Comparison of ENCODE assay signal across 26 cellular contexts in the genomic region with DNA sequence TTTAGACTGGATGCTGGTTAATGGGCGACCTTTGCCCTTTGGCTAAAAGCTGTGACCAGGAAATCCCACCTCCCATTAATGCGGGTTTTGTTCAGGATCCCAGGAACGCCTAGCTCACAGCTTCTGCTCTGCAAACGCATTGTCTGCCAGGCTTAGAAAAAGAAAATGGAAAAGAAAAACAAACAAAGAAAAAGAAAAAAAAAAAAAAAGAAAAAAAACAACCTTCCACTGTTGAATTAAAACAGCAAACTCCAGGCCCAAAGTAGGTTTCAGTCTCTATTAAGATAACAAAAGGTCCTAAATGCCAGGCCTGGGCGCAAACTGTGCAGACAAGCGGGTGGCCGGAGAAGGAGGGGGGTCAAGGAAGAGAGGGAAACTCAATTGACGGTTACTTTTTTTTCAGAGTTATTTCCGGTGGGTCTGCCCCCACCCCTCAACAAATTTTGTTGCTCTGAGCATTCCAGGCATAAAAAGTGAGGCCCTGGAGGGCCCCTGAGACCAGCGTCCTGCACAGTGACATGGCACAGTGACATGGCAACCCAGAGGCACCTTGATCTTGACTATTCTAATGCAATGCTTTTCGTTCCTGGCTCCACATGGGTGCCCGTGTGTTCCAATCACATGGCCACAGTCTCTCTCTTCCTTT.
DNase-seq lines count a peak whose midpoint lies in the region; ATAC-seq lines count a peak whose summit lies in the region.
"Had no signal": no experiment of that assay in that cellular context is flagged by ENCODE, and none has a peak within 500 bp of the region (broad histone marks: within the 10 kb centered on the region; RNA-seq: fewer than 3 reads in every experiment).

No MANE protein-coding gene starts in this region.

- H3K27me3 ChIP-seq in HUES48 (ENCODE audit: control insufficient read depth, insufficient read depth, low read length) (no peaks in the 10 kb centered on the region), NT2/D1 (ENCODE audit: insufficient read depth, insufficient read length) (no peaks in the 10 kb centered on the region), iPS-20b (ENCODE audit: insufficient read depth, low read length) (peaks cover 24% of the 10 kb centered on the region; the same call in 1 of the 2 replicates)
- H3K27me3 ChIP-seq: BLaER1, brain microvascular endothelial cell, SJSA1, upper lobe of right lung had no signal

- no peak overlapping the region for H3K4me3 ChIP-seq in HUES48 (ENCODE audit: low read depth, low read length)
- H3K4me3 ChIP-seq in NT2/D1 (ENCODE audit: insufficient read length, low read depth): no peak overlapping the region
- H3K4me3 ChIP-seq in iPS-20b (ENCODE audit: low read length): peak overlapping the region; percentile 10; the same call in 1 of the 2 replicates
- H3K4me3 ChIP-seq: BLaER1, heart right ventricle, SJSA1, upper lobe of right lung had no signal

- H3K27ac ChIP-seq in HUES48 (ENCODE audit: low read depth, low read length) (peak overlapping the region; percentile 95), iPS-20b (ENCODE audit: low read length) (peak overlapping the region; percentile 88)
- H3K27ac ChIP-seq: BLaER1, brain microvascular endothelial cell, heart right ventricle, SJSA1, upper lobe of right lung had no signal

- DNase-seq in NT2/D1 (ENCODE audit: low read depth, low spot score) (peak; percentile 95), occipital lobe (lab: John Stamatoyannopoulos, UW) (no peak)
- DNase-seq in stimulated activated effector memory CD8-positive, alpha-beta T cell treated with anti-CD3 and anti-CD28 coated beads, Interleukin-12 subunit alpha, Interleukin-12 subunit beta, amount 100 ng/mL, for 72 hours (ENCODE audit: low spot score in 2 of 2): no peak
- DNase-seq: activated CD4-positive, CD25-positive, alpha-beta regulatory T cell; activated naive CD4-positive, alpha-beta T cell treated with anti-CD3 and anti-CD28 coated beads, Interleukin-2, amount 10 ng/mL, durations not matched to agents 7 days and 5 days; brain microvascular endothelial cell; DND-41; effector CD8-positive, alpha-beta T cell; erythroblast; heart right ventricle; IMR-90; islet precursor cell; naive B cell; NCI-H1694 treated with DMSO at 0.1 percent for 48 hours; NCI-H2171 treated with DMSO at 0.1 percent for 48 hours; NCI-H524 treated with DMSO at 0.1 percent for 48 hours; stimulated activated CD4-positive, alpha-beta T cell treated with anti-CD3 and anti-CD28 coated beads, Interleukin-2, amount 100 ng/mL, for 48 hours; substantia nigra; T-helper 1 cell; upper lobe of right lung had no signal

- peaks cover 8% of the 10 kb centered on the region for H3K4me1 Mint-ChIP-seq in stimulated activated effector memory CD8-positive, alpha-beta T cell treated with anti-CD3 and anti-CD28 coated beads, Interleukin-12 subunit alpha, Interleukin-12 subunit beta, amount 100 ng/mL, for 72 hours
- H3K4me1 Mint-ChIP-seq: naive B cell had no signal

- no peak for ATAC-seq in stimulated activated effector memory CD8-positive, alpha-beta T cell treated with anti-CD3 and anti-CD28 coated beads, Interleukin-12 subunit alpha, Interleukin-12 subunit beta, amount 100 ng/mL, for 72 hours
- ATAC-seq in GM21515 (IDR thresholded peaks at IDR 0.05; ENCODE audit: unreplicated experiment) (no peak), HG03457 (IDR thresholded peaks at IDR 0.05; ENCODE audit: unreplicated experiment) (no peak)
- ATAC-seq: heart right ventricle, upper lobe of right lung had no signal

- no peaks in the 10 kb centered on the region for H3K9me3 Mint-ChIP-seq in stimulated activated effector memory CD8-positive, alpha-beta T cell treated with anti-CD3 and anti-CD28 coated beads, Interleukin-12 subunit alpha, Interleukin-12 subunit beta, amount 100 ng/mL, for 72 hours
- H3K9me3 Mint-ChIP-seq: activated naive CD4-positive, alpha-beta T cell treated with anti-CD3 and anti-CD28 coated beads, Interleukin-2, amount 10 ng/mL, durations not matched to agents 7 days and 5 days; naive B cell had no signal

- H3K27ac Mint-ChIP-seq in stimulated activated effector memory CD8-positive, alpha-beta T cell treated with anti-CD3 and anti-CD28 coated beads, Interleukin-12 subunit alpha, Interleukin-12 subunit beta, amount 100 ng/mL, for 72 hours: peak overlapping the region; percentile 53
- H3K27ac Mint-ChIP-seq: activated naive CD4-positive, alpha-beta T cell treated with anti-CD3 and anti-CD28 coated beads, Interleukin-2, amount 10 ng/mL, durations not matched to agents 7 days and 5 days; naive B cell had no signal

- H3K9me3 ChIP-seq in HUES48 (ENCODE audit: control insufficient read depth, insufficient read depth, low read length) (no peaks in the 10 kb centered on the region), NT2/D1 (ENCODE audit: insufficient read depth, low read length) (no peaks in the 10 kb centered on the region), iPS-20b (ENCODE audit: insufficient read depth, low read depth, low read length) (no peaks in the 10 kb centered on the region)
- H3K9me3 ChIP-seq: BLaER1, heart right ventricle, SJSA1, upper lobe of right lung had no signal

- H3K36me3 ChIP-seq in HUES48 (ENCODE audit: control insufficient read depth, insufficient read depth, low read length) (no peaks in the 10 kb centered on the region), NT2/D1 (ENCODE audit: insufficient read depth, insufficient read length, low read length) (no peaks in the 10 kb centered on the region), iPS-20b (ENCODE audit: insufficient read depth, low read depth, low read length) (no peaks in the 10 kb centered on the region)
- H3K36me3 ChIP-seq: BLaER1, brain microvascular endothelial cell, heart right ventricle, SJSA1, upper lobe of right lung had no signal

- H3K9ac ChIP-seq in HUES48 (ENCODE audit: low read depth, low read length) (peak overlapping the region; percentile 42; the same call in 1 of the 2 replicates), NT2/D1 (ENCODE audit: insufficient read length, low read depth) (no peak overlapping the region), iPS-20b (ENCODE audit: low read depth, low read length) (peak overlapping the region; percentile 70)
- H3K9ac ChIP-seq: BLaER1 had no signal

- H3K4me3 Mint-ChIP-seq in stimulated activated effector memory CD8-positive, alpha-beta T cell treated with anti-CD3 and anti-CD28 coated beads, Interleukin-12 subunit alpha, Interleukin-12 subunit beta, amount 100 ng/mL, for 72 hours: no peak overlapping the region
- H3K4me3 Mint-ChIP-seq: activated naive CD4-positive, alpha-beta T cell treated with anti-CD3 and anti-CD28 coated beads, Interleukin-2, amount 10 ng/mL, durations not matched to agents 7 days and 5 days; naive B cell had no signal

- H3K4me1 ChIP-seq in HUES48 (ENCODE audit: control insufficient read depth, insufficient read depth, low read length) (peaks cover 37% of the 10 kb centered on the region), NT2/D1 (ENCODE audit: insufficient read depth, insufficient read length) (peaks cover 6% of the 10 kb centered on the region), iPS-20b (ENCODE audit: insufficient read depth, low read length) (peaks cover 28% of the 10 kb centered on the region)
- H3K4me1 ChIP-seq: heart right ventricle, SJSA1, upper lobe of right lung had no signal

- H3K36me3 Mint-ChIP-seq in stimulated activated effector memory CD8-positive, alpha-beta T cell treated with anti-CD3 and anti-CD28 coated beads, Interleukin-12 subunit alpha, Interleukin-12 subunit beta, amount 100 ng/mL, for 72 hours: no peaks in the 10 kb centered on the region
- H3K36me3 Mint-ChIP-seq: activated naive CD4-positive, alpha-beta T cell treated with anti-CD3 and anti-CD28 coated beads, Interleukin-2, amount 10 ng/mL, durations not matched to agents 7 days and 5 days; naive B cell had no signal
